25 cellular contexts compared by ENCODE assay signal in the genomic region with DNA sequence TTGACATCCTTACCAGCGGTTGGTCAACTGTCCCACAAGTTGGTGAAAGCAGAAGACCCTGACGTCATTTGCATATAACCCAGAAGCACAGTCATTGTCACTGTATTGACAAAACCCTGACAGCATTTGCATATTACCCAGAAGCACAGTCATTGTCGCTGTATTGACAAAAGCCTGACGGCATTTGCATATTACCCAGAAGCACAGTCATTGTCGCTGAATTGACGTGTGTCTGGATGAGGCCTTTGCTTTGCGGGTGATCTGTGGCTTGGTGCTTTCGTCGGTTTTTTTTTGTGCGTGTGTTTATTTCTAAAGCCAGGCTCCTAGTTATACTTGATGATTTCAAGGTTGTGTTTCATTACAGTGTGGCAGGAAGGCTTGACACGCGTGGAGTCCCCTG.
"Had no signal": no experiment of that assay in that cellular context is flagged by ENCODE, and none has a peak within 500 bp of the region (broad histone marks: within the 10 kb centered on the region; RNA-seq: fewer than 3 reads in every experiment).

No MANE protein-coding gene starts in this region.

- H3K27ac Mint-ChIP-seq: dendritic cell treated with granulocyte-macrophage colony-stimulating factor and Interleukin-4, amounts not matched to agents 40 ng/mL and 50 ng/mL, for 4 days; endodermal cell; naive thymus-derived CD8-positive, alpha-beta T cell; nephron progenitor cell; progenitor cell of endocrine pancreas; stimulated activated effector memory CD8-positive, alpha-beta T cell treated with anti-CD3 and anti-CD28 coated beads, Interleukin-12 subunit alpha, Interleukin-12 subunit beta, amount 100 ng/mL, for 72 hours had no signal

- H2AFZ ChIP-seq: parathyroid adenoma had no signal

- H3K9me3 Mint-ChIP-seq: endodermal cell; stimulated activated effector memory CD8-positive, alpha-beta T cell treated with anti-CD3 and anti-CD28 coated beads, Interleukin-12 subunit alpha, Interleukin-12 subunit beta, amount 100 ng/mL, for 72 hours had no signal

- H3K36me3 Mint-ChIP-seq: naive thymus-derived CD8-positive, alpha-beta T cell; stimulated activated effector memory CD8-positive, alpha-beta T cell treated with anti-CD3 and anti-CD28 coated beads, Interleukin-12 subunit alpha, Interleukin-12 subunit beta, amount 100 ng/mL, for 72 hours had no signal

- H3K79me2 ChIP-seq: parathyroid adenoma had no signal

- H3K36me3 ChIP-seq: colonic mucosa, gastrocnemius medialis, sigmoid colon, stomach, thyroid gland had no signal

- DNase-seq: colonic mucosa; effector CD8-positive, alpha-beta T cell; endodermal cell; foreskin fibroblast; gastrocnemius medialis; head of caudate nucleus; mesenchymal stem cell; midbrain; naive thymus-derived CD8-positive, alpha-beta T cell; nephron progenitor cell; sigmoid colon; stimulated activated CD4-positive, alpha-beta T cell treated with anti-CD3 and anti-CD28 coated beads, Interleukin-2, amount 100 ng/mL, for 24 hours; stimulated activated CD4-positive, alpha-beta T cell treated with anti-CD3 and anti-CD28 coated beads, Interleukin-4, amount 100 ng/mL, for 24 hours; stimulated activated naive CD4-positive, alpha-beta T cell treated with Interleukin-2 at 50 U/mL for 16 hours; stomach; thyroid gland; trophoblast cell had no signal

- H3K9me3 ChIP-seq: colonic mucosa, gastrocnemius medialis, sigmoid colon, stomach, thyroid gland had no signal

- FAIRE-seq: keratinocyte had no signal

- H3K27ac ChIP-seq: colonic mucosa, epithelial cell of prostate, gastrocnemius medialis, parathyroid adenoma, sigmoid colon, stomach, thyroid gland had no signal

- H3K27me3 ChIP-seq: colonic mucosa, gastrocnemius medialis, sigmoid colon, stomach, thyroid gland had no signal

- H3K4me3 ChIP-seq: colonic mucosa, gastrocnemius medialis, lung, sigmoid colon, stomach, thyroid gland had no signal

- H3K4me3 Mint-ChIP-seq: dendritic cell treated with granulocyte-macrophage colony-stimulating factor and Interleukin-4, amounts not matched to agents 40 ng/mL and 50 ng/mL, for 4 days; endodermal cell; naive thymus-derived CD8-positive, alpha-beta T cell; nephron progenitor cell; stimulated activated effector memory CD8-positive, alpha-beta T cell treated with anti-CD3 and anti-CD28 coated beads, Interleukin-12 subunit alpha, Interleukin-12 subunit beta, amount 100 ng/mL, for 72 hours had no signal

- H3K4me1 ChIP-seq: colonic mucosa, gastrocnemius medialis, parathyroid adenoma, sigmoid colon, stomach, thyroid gland had no signal

- H3K9ac ChIP-seq: parathyroid adenoma had no signal

- H3K4me1 Mint-ChIP-seq: endodermal cell; naive thymus-derived CD8-positive, alpha-beta T cell; stimulated activated effector memory CD8-positive, alpha-beta T cell treated with anti-CD3 and anti-CD28 coated beads, Interleukin-12 subunit alpha, Interleukin-12 subunit beta, amount 100 ng/mL, for 72 hours had no signal

- ATAC-seq: esophagus mucosa; gastrocnemius medialis; naive thymus-derived CD8-positive, alpha-beta T cell; stimulated activated effector memory CD8-positive, alpha-beta T cell treated with anti-CD3 and anti-CD28 coated beads, Interleukin-12 subunit alpha, Interleukin-12 subunit beta, amount 100 ng/mL, for 72 hours had no signal

- H3K27me3 Mint-ChIP-seq: dendritic cell treated with granulocyte-macrophage colony-stimulating factor and Interleukin-4, amounts not matched to agents 40 ng/mL and 50 ng/mL, for 4 days; progenitor cell of endocrine pancreas had no signal
